ENCODE assay signal across 1 cellular context in genomic region chr1:156122519-156123355, GRCh38.
TF ChIP-seq lines count a peak whose summit lies in the region.

No MANE protein-coding gene starts in this region.

TF ChIP-seq in IMR-90, 13 proteins besides CTCF, POLR2A, EP300 and RAD21 (continued from another document):
- TF ChIP-seq, protein P1, sequence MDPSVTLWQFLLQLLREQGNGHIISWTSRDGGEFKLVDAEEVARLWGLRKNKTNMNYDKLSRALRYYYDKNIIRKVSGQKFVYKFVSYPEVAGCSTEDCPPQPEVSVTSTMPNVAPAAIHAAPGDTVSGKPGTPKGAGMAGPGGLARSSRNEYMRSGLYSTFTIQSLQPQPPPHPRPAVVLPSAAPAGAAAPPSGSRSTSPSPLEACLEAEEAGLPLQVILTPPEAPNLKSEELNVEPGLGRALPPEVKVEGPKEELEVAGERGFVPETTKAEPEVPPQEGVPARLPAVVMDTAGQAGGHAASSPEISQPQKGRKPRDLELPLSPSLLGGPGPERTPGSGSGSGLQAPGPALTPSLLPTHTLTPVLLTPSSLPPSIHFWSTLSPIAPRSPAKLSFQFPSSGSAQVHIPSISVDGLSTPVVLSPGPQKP (IDR thresholded peaks at IDR 0.05; ENCODE audit: borderline replicate concordance, low read depth, low read length): no peak
- TF ChIP-seq SMC3 (IDR thresholded peaks at IDR 0.05; ENCODE audit: low read depth, low read length): no peak
- peak; percentile 15 for TF ChIP-seq MAZ (IDR thresholded peaks at IDR 0.05; ENCODE audit: borderline replicate concordance, low read depth, low read length)
- TF ChIP-seq NFE2L2 (IDR thresholded peaks at IDR 0.05; ENCODE audit: low read depth, low read length): peak; percentile 90
- TF ChIP-seq CHD1 (IDR thresholded peaks at IDR 0.05; ENCODE audit: low read depth, low read length): 0 out of 2 replicates have a peak, but pooled peaks have one; percentile 41
- TF ChIP-seq MXI1 (IDR thresholded peaks at IDR 0.05; ENCODE audit: borderline replicate concordance, low read depth, low read length): no peak
